Comparison of ENCODE assay signal across 17 cellular contexts in genomic region chr12:59517522-59517921, GRCh38.
A peak's percentile ranks its signal among the peaks of the same experiment; 100 is the strongest.
DNase-seq lines count a peak whose midpoint lies in the region; ATAC-seq and FAIRE-seq lines count a peak whose summit lies in the region.
"Had no signal": no experiment of that assay in that cellular context is flagged by ENCODE, and none has a peak within 500 bp of the region (broad histone marks: within the 10 kb centered on the region; RNA-seq: fewer than 3 reads in every experiment).

No MANE protein-coding gene starts in this region.

- ATAC-seq in GM18861 (IDR thresholded peaks at IDR 0.05; ENCODE audit: unreplicated experiment), result no peak
- ATAC-seq in HG03025 (IDR thresholded peaks at IDR 0.05; ENCODE audit: low FRiP score, unreplicated experiment), result no peak
- ATAC-seq in HG03439 (IDR thresholded peaks at IDR 0.05; ENCODE audit: unreplicated experiment), result no peak
- ATAC-seq in GM21825 (IDR thresholded peaks at IDR 0.05; ENCODE audit: unreplicated experiment), result no peak
- ATAC-seq: HCT116 had no signal

- peak; percentile 10 for FAIRE-seq in colon (lab: Jason Lieb, UNC)
- FAIRE-seq: D721Med, GM12892, H54 had no signal

- DNase-seq in NCI-H1105 (lab: John Stamatoyannopoulos, UW) (peak; percentile 27), NCI-H748 treated with DMSO at 0.1 percent for 48 hours (lab: John Stamatoyannopoulos, UW) (peak; percentile 31)
- DNase-seq: C1 segment of cervical spinal cord; CD4-positive, alpha-beta T cell; DMS153; DMS79 treated with DMSO at 0.1 percent for 48 hours; EL; GM23248 had no signal
